1 cellular context compared by ENCODE assay signal in the genomic region with DNA sequence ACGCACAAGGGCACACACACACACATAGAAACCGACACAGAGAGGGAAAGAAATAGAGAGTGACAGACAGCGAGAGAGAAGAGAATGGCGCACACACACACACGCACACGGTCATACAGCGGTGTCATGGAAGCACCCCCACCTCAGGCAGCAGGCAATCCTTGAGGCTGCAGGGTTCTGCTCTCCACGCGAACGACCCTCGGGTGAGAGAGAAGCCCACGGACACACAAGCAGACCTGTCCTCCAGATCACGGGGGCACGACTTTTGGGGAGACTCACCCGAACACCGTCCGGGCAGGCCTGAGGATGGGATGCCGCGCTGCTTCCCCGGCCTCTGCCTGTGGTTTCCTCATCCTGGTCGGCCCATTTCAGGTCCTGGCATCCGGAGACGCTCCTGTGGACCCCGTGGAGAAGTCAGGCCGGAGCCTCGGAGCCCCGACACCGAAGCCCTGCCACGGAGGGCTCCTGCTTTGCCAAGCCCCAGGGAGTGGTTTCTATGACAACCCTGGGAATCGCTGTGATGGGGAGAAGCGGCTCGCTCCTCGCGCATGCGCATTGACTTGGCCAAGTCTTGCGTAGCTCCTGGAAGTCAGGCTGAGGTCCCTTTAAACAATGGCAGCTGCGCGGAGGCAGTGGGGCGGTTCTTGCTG.
TF ChIP-seq lines count a peak whose summit lies in the region.

No MANE protein-coding gene starts in this region.

TF ChIP-seq in IMR-90, 13 proteins besides CTCF, POLR2A, EP300 and RAD21 (continued from another document):
- TF ChIP-seq, protein P1, sequence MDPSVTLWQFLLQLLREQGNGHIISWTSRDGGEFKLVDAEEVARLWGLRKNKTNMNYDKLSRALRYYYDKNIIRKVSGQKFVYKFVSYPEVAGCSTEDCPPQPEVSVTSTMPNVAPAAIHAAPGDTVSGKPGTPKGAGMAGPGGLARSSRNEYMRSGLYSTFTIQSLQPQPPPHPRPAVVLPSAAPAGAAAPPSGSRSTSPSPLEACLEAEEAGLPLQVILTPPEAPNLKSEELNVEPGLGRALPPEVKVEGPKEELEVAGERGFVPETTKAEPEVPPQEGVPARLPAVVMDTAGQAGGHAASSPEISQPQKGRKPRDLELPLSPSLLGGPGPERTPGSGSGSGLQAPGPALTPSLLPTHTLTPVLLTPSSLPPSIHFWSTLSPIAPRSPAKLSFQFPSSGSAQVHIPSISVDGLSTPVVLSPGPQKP (IDR thresholded peaks at IDR 0.05; ENCODE audit: borderline replicate concordance, low read depth, low read length) = no peak
- no peak for TF ChIP-seq MAZ (IDR thresholded peaks at IDR 0.05; ENCODE audit: borderline replicate concordance, low read depth, low read length)
- TF ChIP-seq RFX5 (IDR thresholded peaks at IDR 0.05; ENCODE audit: low read depth, low read length) = no peak
- no peak for TF ChIP-seq CHD1 (IDR thresholded peaks at IDR 0.05; ENCODE audit: low read depth, low read length)
- no peak for TF ChIP-seq BHLHE40 (IDR thresholded peaks at IDR 0.05; ENCODE audit: low read depth, low read length)
- no peak for TF ChIP-seq RCOR1 (IDR thresholded peaks at IDR 0.05; ENCODE audit: insufficient replicate concordance, low read length)
- TF ChIP-seq, protein P2, sequence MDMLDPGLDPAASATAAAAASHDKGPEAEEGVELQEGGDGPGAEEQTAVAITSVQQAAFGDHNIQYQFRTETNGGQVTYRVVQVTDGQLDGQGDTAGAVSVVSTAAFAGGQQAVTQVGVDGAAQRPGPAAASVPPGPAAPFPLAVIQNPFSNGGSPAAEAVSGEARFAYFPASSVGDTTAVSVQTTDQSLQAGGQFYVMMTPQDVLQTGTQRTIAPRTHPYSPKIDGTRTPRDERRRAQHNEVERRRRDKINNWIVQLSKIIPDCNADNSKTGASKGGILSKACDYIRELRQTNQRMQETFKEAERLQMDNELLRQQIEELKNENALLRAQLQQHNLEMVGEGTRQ (IDR thresholded peaks at IDR 0.05; ENCODE audit: low read depth, low read length) = no peak
- TF ChIP-seq SMC3 (IDR thresholded peaks at IDR 0.05; ENCODE audit: low read depth, low read length) = no peak
- no peak for TF ChIP-seq NFE2L2 (IDR thresholded peaks at IDR 0.05; ENCODE audit: low read depth, low read length)
- TF ChIP-seq FOS (IDR thresholded peaks at IDR 0.05; ENCODE audit: low read depth, low read length) = no peak
- no peak for TF ChIP-seq MAFK (IDR thresholded peaks at IDR 0.05; ENCODE audit: low read depth, low read length)
